Comparison of ENCODE assay signal across 25 cellular contexts in genomic region chr17:41942626-41943025, GRCh38. TPM values are rescaled to one million over a fixed set of nuclear protein-coding genes. Genes with fewer than 3 reads are reported as not detected.
DNase-seq lines count a peak whose midpoint lies in the region; ATAC-seq, FAIRE-seq and TF ChIP-seq lines count a peak whose summit lies in the region.
"Had no signal": no experiment of that assay in that cellular context is flagged by ENCODE, and none has a peak within 500 bp of the region (broad histone marks: within the 10 kb centered on the region; RNA-seq: fewer than 3 reads in every experiment).

No MANE protein-coding gene starts in this region.

- no peak overlapping the region for H3K18ac ChIP-seq in trophoblast cell (ENCODE audit: low read length)

- H3K4me2 ChIP-seq in HepG2 (ENCODE audit: low read depth, low read length) (no peak overlapping the region; the same call in 1 of the 2 replicates), trophoblast cell (ENCODE audit: low read length) (no peak overlapping the region)
- H3K4me2 ChIP-seq: A549; BLaER1 treated with 17β-estradiol and CSF1 and Interleukin-3, amounts not matched to agents 10 nM and 100 nM had no signal

- TF ChIP-seq EP300 in HepG2 (IDR thresholded peaks at IDR 0.05; ENCODE audit: low read depth in 2 of 2, low read length in 2 of 2), result no peak
- no peak for TF ChIP-seq EP300 in HepG2 (CRISPR knock-in tag; IDR thresholded peaks at IDR 0.05; ENCODE audit: borderline replicate concordance)

- 80% methylated on average over 3 of the region's 3 CpGs for WGBS in HepG2 (ENCODE audit: low lambda C conversion rate)
- no CpG with 5 or more reads among the region's 3 CpGs for WGBS in right lobe of liver (ENCODE audit: insufficient coverage, low coverage, low lambda C conversion rate, missing lambda C conversion rate)
- WGBS in trophoblast cell (ENCODE audit: extremely low coverage, insufficient coverage, insufficient read length), result no CpG with 5 or more reads among the region's 3 CpGs

- DNase-seq in HepG2 (ENCODE audit: low spot score), result no peak
- DNase-seq in right lobe of liver, result no peak
- peak in 1 of 2 donors; percentile 28 for DNase-seq in left lung
- peak; percentile 93 to 97 for DNase-seq in trophoblast cell
- DNase-seq: 8988T; ACHN; AML-193; BE2C; CD4-positive, alpha-beta T cell; CD8-positive, alpha-beta memory T cell; DMS 273 treated with DMSO at 0.1 percent for 48 hours; DMS79; EL; GDM1; GM23248; HFFc6 had no signal

- no peak overlapping the region for H4K8ac ChIP-seq in trophoblast cell (ENCODE audit: low read depth, low read length)

- in situ Hi-C loops in HepG2 (cut with HindIII; ENCODE audit: extremely low pct_ligation_motif_present, low pct_unique_long_range_greater_than_20kb), result no loop called here

- H3K9me3 ChIP-seq in HepG2 (ENCODE audit: low read length), result no peaks in the 10 kb centered on the region
- H3K9me3 ChIP-seq in right lobe of liver, result no peaks in the 10 kb centered on the region
- no peaks in the 10 kb centered on the region for H3K9me3 ChIP-seq in left lung
- peaks cover 2% of the 10 kb centered on the region for H3K9me3 ChIP-seq in trophoblast cell (ENCODE audit: insufficient read depth, low read depth, low read length)
- H3K9me3 ChIP-seq: A549; BE2C; BLaER1 treated with 17β-estradiol and CSF1 and Interleukin-3, amounts not matched to agents 10 nM and 100 nM; HAP-1 had no signal

- H2AFZ ChIP-seq in HepG2 (ENCODE audit: low read length) (peak overlapping the region; percentile 21), trophoblast cell (ENCODE audit: insufficient read depth, low read length, poor library complexity) (no peak overlapping the region)
- H2AFZ ChIP-seq: GM23248 had no signal

- H3K27me3 ChIP-seq in HepG2 (ENCODE audit: control insufficient read depth in 1 of 2, insufficient read depth in 2 of 2, low read length in 2 of 2), result no peaks in the 10 kb centered on the region
- no peaks in the 10 kb centered on the region for H3K27me3 ChIP-seq in right lobe of liver
- H3K27me3 ChIP-seq in left lung, result no peaks in the 10 kb centered on the region
- H3K27me3 ChIP-seq in trophoblast cell (ENCODE audit: insufficient read depth, low read length), result no peaks in the 10 kb centered on the region
- H3K27me3 ChIP-seq: BE2C; BLaER1 treated with 17β-estradiol and CSF1 and Interleukin-3, amounts not matched to agents 10 nM and 100 nM had no signal

- no peak for TF ChIP-seq POLR2A in HepG2 (IDR thresholded peaks at IDR 0.05; ENCODE audit: insufficient read depth in 1 of 2, low read depth in 2 of 2, low read length in 2 of 2)
- no peak for TF ChIP-seq POLR2A in right lobe of liver (IDR thresholded peaks at IDR 0.05)

- H3K23ac ChIP-seq in trophoblast cell (ENCODE audit: low read length), result no peak overlapping the region

- H3K4me3 ChIP-seq in HepG2 (replicated peaks in 1 of 3; ENCODE audit: insufficient read depth in 1 of 3, low read depth in 2 of 3, low read length in 3 of 3) (no peak overlapping the region), right lobe of liver (no peak overlapping the region), left lung (no peak overlapping the region), trophoblast cell (ENCODE audit: low read depth, low read length) (no peak overlapping the region)
- H3K4me3 ChIP-seq: A549; BLaER1 treated with 17β-estradiol and CSF1 and Interleukin-3, amounts not matched to agents 10 nM and 100 nM; GM12878; GM23248; HAP-1 had no signal

- H2BK120ac ChIP-seq in trophoblast cell (ENCODE audit: insufficient read depth, low read length, poor library complexity), result no peak overlapping the region

- no peaks in the 10 kb centered on the region for H3K36me3 ChIP-seq in HepG2 (replicated peaks in 1 of 2; ENCODE audit: control insufficient read depth in 1 of 2, insufficient read depth in 2 of 2, low read length in 2 of 2)
- no peaks in the 10 kb centered on the region for H3K36me3 ChIP-seq in right lobe of liver
- no peaks in the 10 kb centered on the region for H3K36me3 ChIP-seq in left lung
- no peaks in the 10 kb centered on the region for H3K36me3 ChIP-seq in trophoblast cell (ENCODE audit: control insufficient read depth in 1 of 2, insufficient read depth in 2 of 2, low read length in 2 of 2)
- H3K36me3 ChIP-seq: BLaER1 treated with 17β-estradiol and CSF1 and Interleukin-3, amounts not matched to agents 10 nM and 100 nM; HAP-1 had no signal

- TF ChIP-seq RAD21 in HepG2 (CRISPR knock-in tag; IDR thresholded peaks at IDR 0.05), result no peak

- no peak overlapping the region for H2BK12ac ChIP-seq in trophoblast cell (ENCODE audit: low read length)

- H3K27ac ChIP-seq in HepG2 (ENCODE audit: extremely low read length, insufficient read depth, low read length) (no peak overlapping the region), right lobe of liver (peak overlapping the region in 1 of 3 donors; percentile 29), left lung (no peak overlapping the region), trophoblast cell (ENCODE audit: low read depth, low read length) (no peak overlapping the region)
- H3K27ac ChIP-seq: A549; BLaER1 treated with 17β-estradiol and CSF1 and Interleukin-3, amounts not matched to agents 10 nM and 100 nM; GM23248 had no signal

- CTCF ChIA-PET in HepG2 (lab: Yijun Ruan, JAX; ENCODE audit: low intra/inter-chr PET ratio, low total read pairs), result no interaction called here

- H3K4me1 ChIP-seq in HepG2 (ENCODE audit: insufficient read depth, low read length) (peaks cover 64% of the 10 kb centered on the region), right lobe of liver (peaks cover 0 to 29% (median 6%) of the 10 kb centered on the region in 4 donors), left lung (no peaks in the 10 kb centered on the region), trophoblast cell (ENCODE audit: control insufficient read depth in 1 of 2, insufficient read depth in 2 of 2, low read length in 2 of 2) (peaks cover 0 to 2% of the 10 kb centered on the region in 2 experiments)
- H3K4me1 ChIP-seq: A549, HAP-1 had no signal

- TF ChIP-seq CTCF in HepG2 (CRISPR knock-in tag; IDR thresholded peaks at IDR 0.05) (no peak), right lobe of liver (IDR thresholded peaks at IDR 0.05) (no peak), left lung (IDR thresholded peaks at IDR 0.05) (no peak)

- H3K9ac ChIP-seq in HepG2 (ENCODE audit: insufficient read depth, low read depth, low read length) (no peak overlapping the region), trophoblast cell (ENCODE audit: low read length) (no peak overlapping the region)
- H3K9ac ChIP-seq: BLaER1 treated with 17β-estradiol and CSF1 and Interleukin-3, amounts not matched to agents 10 nM and 100 nM; GM23248 had no signal

- no peak overlapping the region for H2BK5ac ChIP-seq in trophoblast cell (ENCODE audit: low read depth, low read length, poor library complexity)

- H3K79me2 ChIP-seq in HepG2 (ENCODE audit: insufficient read depth, low read length), result no peaks in the 10 kb centered on the region
- H3K79me2 ChIP-seq in trophoblast cell (ENCODE audit: control insufficient read depth, insufficient read depth, low read length, poor library complexity), result no peaks in the 10 kb centered on the region

- ATAC-seq in HepG2 (no peak; the same call in 2 of the 3 replicates), right lobe of liver (no peak), left lung (peak; percentile 7), HG02981 (IDR thresholded peaks at IDR 0.05; ENCODE audit: unreplicated experiment) (no peak), HG03439 (IDR thresholded peaks at IDR 0.05; ENCODE audit: unreplicated experiment) (no peak), HG03196 (IDR thresholded peaks at IDR 0.05; ENCODE audit: unreplicated experiment) (no peak)
- ATAC-seq: A549, GM12878 had no signal

- FAIRE-seq in HepG2 (lab: Jason Lieb, UNC), result no peak
- FAIRE-seq: A549, D721Med, GM12878, GM19239 had no signal

- H4K12ac ChIP-seq in trophoblast cell (ENCODE audit: low read depth, low read length), result no peak overlapping the region

- no peak overlapping the region for H3K14ac ChIP-seq in trophoblast cell (ENCODE audit: low read length)

- POLR2A ChIA-PET in HepG2 (lab: Yijun Ruan, JAX), result interaction anchor here (1.0 to 1.4 kb wide), 3 partner anchors 8 to 24 kb away, joined by 3 to 6 read pairs (median 3); partner anchors contain the start of genes ACLY and CNP

- intact Hi-C loops in HepG2 (cut with micrococcal nuclease; ENCODE audit: unreplicated experiment) (no loop called here), right lobe of liver (cut with DNase I) (no loop called here), left lung (cut with DNase I) (no loop called here)

- no peaks in the 10 kb centered on the region for H4K20me1 ChIP-seq in HepG2 (ENCODE audit: insufficient read depth, low read length)
- H4K20me1 ChIP-seq: BLaER1 treated with 17β-estradiol and CSF1 and Interleukin-3, amounts not matched to agents 10 nM and 100 nM had no signal

- H2AK5ac ChIP-seq in trophoblast cell (ENCODE audit: low read length), result no peak overlapping the region

- H4K91ac ChIP-seq in trophoblast cell (ENCODE audit: low read depth, low read length), result no peak overlapping the region

- no peak overlapping the region for H3K4ac ChIP-seq in trophoblast cell (ENCODE audit: low read depth, low read length)

- H3K79me1 ChIP-seq in trophoblast cell (ENCODE audit: low read length), result no peaks in the 10 kb centered on the region

- BruUV-seq in HepG2 (replicated peaks; lab: Mats Ljungman, UMichigan), result no TSS peak

RNA-seq across cellular contexts. Expression of gene ODAD4, which starts 12.2 kb away (rescaled TPM):
- total RNA-seq in HepG2 (2016; rRNA removed; fragmentation: Illumina TruSeq; extraction: Trizol) (0.53 and 0.60 TPM in 2 replicates), right lobe of liver (under 1 TPM in 3 of 6 experiments, not detected in 3; 0.12 to 0.13 (median 0.12) TPM), left lung (1 to 10 TPM in 1 of 2 donors, under 1 TPM in 1; 0.73 to 3.2 TPM)
- 0.18 TPM in 1 of 2 replicates, not detected in the other for total RNA-seq in HepG2 (2016; cell fraction: cytosol; rRNA removed; fragmentation: Illumina TruSeq; extraction: Trizol; ENCODE audit: low read depth)
- total RNA-seq in HepG2 (2016; cell fraction: insoluble cytoplasmic fraction; rRNA removed; fragmentation: Illumina TruSeq; extraction: Trizol), result 0.41 and 0.92 TPM in 2 replicates
- 0.09 and 0.28 TPM in 2 replicates for total RNA-seq in HepG2 (2016; cell fraction: membrane; rRNA removed; fragmentation: Illumina TruSeq; extraction: Trizol)
- total RNA-seq in HepG2 (2016; cell fraction: nucleus; rRNA removed; fragmentation: Illumina TruSeq; extraction: Trizol), result 0.37 and 1.4 TPM in 2 replicates
- polyA plus RNA-seq in HepG2 (2011; rRNA removed), result 0.48 and 0.73 TPM in 2 replicates
- 0.15 and 0.35 TPM in 2 replicates for polyA plus RNA-seq in HepG2 (2011; cell fraction: cytosol; rRNA removed)
- 0.88 and 1.5 TPM in 2 replicates for polyA plus RNA-seq in HepG2 (2011; cell fraction: nucleus; rRNA removed)
- polyA plus RNA-seq in HepG2 (2012), result 0.57 and 0.59 TPM in 2 replicates
- 0.10 TPM in 1 of 2 replicates, not detected in the other for polyA plus RNA-seq in HepG2 (2016; cell fraction: cytosol; fragmentation: Illumina TruSeq; extraction: Trizol; ENCODE audit: low read depth)
- polyA plus RNA-seq in HepG2 (2016; cell fraction: insoluble cytoplasmic fraction; fragmentation: Illumina TruSeq; extraction: Trizol; ENCODE audit: low read depth), result 0.72 and 1.5 TPM in 2 replicates
- 0.08 TPM in 1 of 2 replicates, not detected in the other for polyA plus RNA-seq in HepG2 (2016; cell fraction: membrane; fragmentation: Illumina TruSeq; extraction: Trizol; ENCODE audit: low read depth)
- 0.74 and 1.3 TPM in 2 replicates for polyA plus RNA-seq in HepG2 (2016; cell fraction: nucleus; fragmentation: Illumina TruSeq; extraction: Trizol; ENCODE audit: insufficient read depth, low read depth)
- 0.48 TPM in 1 of 2 replicates, not detected in the other for polyA minus RNA-seq in HepG2 (2011; rRNA and poly(A)+ RNA removed; ENCODE audit: low replicate concordance)
- polyA minus RNA-seq in HepG2 (2011; cell fraction: cytosol; rRNA and poly(A)+ RNA removed), result not detected in 2 replicates
- polyA minus RNA-seq in HepG2 (2011; cell fraction: nucleus; rRNA and poly(A)+ RNA removed), result 1.3 and 4.0 TPM in 2 replicates
- 0.74 and 0.75 TPM in 2 replicates for polyA plus RNA-seq in trophoblast cell (2013)

RNA-seq across cellular contexts. Expression of gene ACLY, which starts 23.9 kb away (rescaled TPM):
- total RNA-seq in HepG2 (2016; rRNA removed; fragmentation: Illumina TruSeq; extraction: Trizol) (218 and 277 TPM in 2 replicates), right lobe of liver (10 to 100 TPM; 16.6 to 95.9 (median 33.6) TPM), left lung (100 to 1,000 TPM; 129 to 204 TPM)
- 24.5 and 29.0 TPM in 2 replicates for total RNA-seq in HepG2 (2016; cell fraction: cytosol; rRNA removed; fragmentation: Illumina TruSeq; extraction: Trizol; ENCODE audit: low read depth)
- 218 and 232 TPM in 2 replicates for total RNA-seq in HepG2 (2016; cell fraction: insoluble cytoplasmic fraction; rRNA removed; fragmentation: Illumina TruSeq; extraction: Trizol)
- 75.9 and 85.9 TPM in 2 replicates for total RNA-seq in HepG2 (2016; cell fraction: membrane; rRNA removed; fragmentation: Illumina TruSeq; extraction: Trizol)
- 147 and 157 TPM in 2 replicates for total RNA-seq in HepG2 (2016; cell fraction: nucleus; rRNA removed; fragmentation: Illumina TruSeq; extraction: Trizol)
- polyA plus RNA-seq in HepG2 (2011; rRNA removed), result 111 and 143 TPM in 2 replicates
- polyA plus RNA-seq in HepG2 (2011; cell fraction: cytosol; rRNA removed), result 98.4 and 118 TPM in 2 replicates
- polyA plus RNA-seq in HepG2 (2011; cell fraction: nucleus; rRNA removed), result 94.3 and 115 TPM in 2 replicates
- polyA plus RNA-seq in HepG2 (2012), result 93.3 and 115 TPM in 2 replicates
- 12.6 and 14.2 TPM in 2 replicates for polyA plus RNA-seq in HepG2 (2016; cell fraction: cytosol; fragmentation: Illumina TruSeq; extraction: Trizol; ENCODE audit: low read depth)
- polyA plus RNA-seq in HepG2 (2016; cell fraction: insoluble cytoplasmic fraction; fragmentation: Illumina TruSeq; extraction: Trizol; ENCODE audit: low read depth), result 183 and 215 TPM in 2 replicates
- 30.1 and 37.0 TPM in 2 replicates for polyA plus RNA-seq in HepG2 (2016; cell fraction: membrane; fragmentation: Illumina TruSeq; extraction: Trizol; ENCODE audit: low read depth)
- polyA plus RNA-seq in HepG2 (2016; cell fraction: nucleus; fragmentation: Illumina TruSeq; extraction: Trizol; ENCODE audit: insufficient read depth, low read depth), result 178 and 193 TPM in 2 replicates
- 364 TPM in 2 replicates for polyA minus RNA-seq in HepG2 (2011; rRNA and poly(A)+ RNA removed; ENCODE audit: low replicate concordance)
- polyA minus RNA-seq in HepG2 (2011; cell fraction: cytosol; rRNA and poly(A)+ RNA removed), result 190 and 249 TPM in 2 replicates
- polyA minus RNA-seq in HepG2 (2011; cell fraction: nucleus; rRNA and poly(A)+ RNA removed), result 60.3 and 96.6 TPM in 2 replicates
- polyA plus RNA-seq in trophoblast cell (2013), result 147 TPM in 2 replicates

RNA-seq across cellular contexts. Expression of gene CNP, which starts 24.0 kb away (rescaled TPM):
- total RNA-seq in HepG2 (2016; rRNA removed; fragmentation: Illumina TruSeq; extraction: Trizol), result 161 and 170 TPM in 2 replicates
- total RNA-seq in HepG2 (2016; cell fraction: cytosol; rRNA removed; fragmentation: Illumina TruSeq; extraction: Trizol; ENCODE audit: low read depth), result 13.1 and 14.4 TPM in 2 replicates
- 142 and 170 TPM in 2 replicates for total RNA-seq in HepG2 (2016; cell fraction: insoluble cytoplasmic fraction; rRNA removed; fragmentation: Illumina TruSeq; extraction: Trizol)
- 61.3 and 66.7 TPM in 2 replicates for total RNA-seq in HepG2 (2016; cell fraction: membrane; rRNA removed; fragmentation: Illumina TruSeq; extraction: Trizol)
- 95.4 and 98.2 TPM in 2 replicates for total RNA-seq in HepG2 (2016; cell fraction: nucleus; rRNA removed; fragmentation: Illumina TruSeq; extraction: Trizol)
- 97.2 and 105 TPM in 2 replicates for polyA plus RNA-seq in HepG2 (2011; rRNA removed)
- 67.5 and 85.5 TPM in 2 replicates for polyA plus RNA-seq in HepG2 (2011; cell fraction: cytosol; rRNA removed)
- 104 and 124 TPM in 2 replicates for polyA plus RNA-seq in HepG2 (2011; cell fraction: nucleus; rRNA removed)
- polyA plus RNA-seq in HepG2 (2012), result 42.6 and 44.3 TPM in 2 replicates
- 18.7 and 20.0 TPM in 2 replicates for polyA plus RNA-seq in HepG2 (2016; cell fraction: cytosol; fragmentation: Illumina TruSeq; extraction: Trizol; ENCODE audit: low read depth)
- 172 and 192 TPM in 2 replicates for polyA plus RNA-seq in HepG2 (2016; cell fraction: insoluble cytoplasmic fraction; fragmentation: Illumina TruSeq; extraction: Trizol; ENCODE audit: low read depth)
- 49.0 TPM in 2 replicates for polyA plus RNA-seq in HepG2 (2016; cell fraction: membrane; fragmentation: Illumina TruSeq; extraction: Trizol; ENCODE audit: low read depth)
- polyA plus RNA-seq in HepG2 (2016; cell fraction: nucleus; fragmentation: Illumina TruSeq; extraction: Trizol; ENCODE audit: insufficient read depth, low read depth), result 178 and 180 TPM in 2 replicates
- 256 and 859 TPM in 2 replicates for polyA minus RNA-seq in HepG2 (2011; rRNA and poly(A)+ RNA removed; ENCODE audit: low replicate concordance)
- 126 and 130 TPM in 2 replicates for polyA minus RNA-seq in HepG2 (2011; cell fraction: cytosol; rRNA and poly(A)+ RNA removed)
- 93.4 and 142 TPM in 2 replicates for polyA minus RNA-seq in HepG2 (2011; cell fraction: nucleus; rRNA and poly(A)+ RNA removed)
- total RNA-seq in right lobe of liver, result 10 to 100 TPM; 30.1 to 42.7 (median 33.0) TPM
- 10 to 100 TPM; 61.5 to 64.9 TPM for total RNA-seq in left lung
- polyA plus RNA-seq in trophoblast cell (2013), result 28.0 and 28.5 TPM in 2 replicates

Comparison
In these comparisons a context has a peak if more than half of its experiments do, and no peak if none do; other contexts are left out.
1. DNase-seq: peak in trophoblast cell (2 of 2); none in HepG2 (single experiment) and right lobe of liver (0 of 3).